ENCODE assay signal across 29 cellular contexts in genomic region chr1:181893937-181894336, GRCh38.
"Had no signal": no experiment of that assay in that cellular context is flagged by ENCODE, and none has a peak within 500 bp of the region (broad histone marks: within the 10 kb centered on the region; RNA-seq: fewer than 3 reads in every experiment).

No MANE protein-coding gene starts in this region.

- H3K27ac Mint-ChIP-seq: stimulated activated effector memory CD8-positive, alpha-beta T cell treated with anti-CD3 and anti-CD28 coated beads, Interleukin-12 subunit alpha, Interleukin-12 subunit beta, amount 100 ng/mL, for 72 hours; stimulated activated memory B cell treated with anti-CD40 and anti-IgM and Interleukin-4, amounts not matched to agents 10 μg/mL and 1 μg/mL and 100 μg/mL, for 72 hours; stimulated activated naive B cell treated with anti-CD40 and anti-IgM and Interleukin-4, amounts not matched to agents 10 μg/mL and 1 μg/mL and 100 μg/mL, for 72 hours; stimulated activated naive CD8-positive, alpha-beta T cell treated with anti-CD3 and anti-CD28 coated beads, Interleukin-15, amount 100 ng/mL, for 72 hours; stimulated activated naive CD8-positive, alpha-beta T cell treated with anti-CD3 and anti-CD28 coated beads, Interleukin-15, Interleukin-2, amounts not matched to agents 100 ng/mL and 50 ng/mL, for 24 hours; type B pancreatic cell had no signal

- ATAC-seq: stimulated activated effector memory CD8-positive, alpha-beta T cell treated with anti-CD3 and anti-CD28 coated beads, Interleukin-12 subunit alpha, Interleukin-12 subunit beta, amount 100 ng/mL, for 72 hours; stimulated activated memory B cell treated with anti-CD40 and anti-IgM and Interleukin-4, amounts not matched to agents 10 μg/mL and 1 μg/mL and 100 μg/mL, for 72 hours; stimulated activated naive B cell treated with anti-CD40 and anti-IgM and Interleukin-4, amounts not matched to agents 10 μg/mL and 1 μg/mL and 100 μg/mL, for 72 hours; stimulated activated naive CD8-positive, alpha-beta T cell treated with anti-CD3 and anti-CD28 coated beads, Interleukin-15, amount 100 ng/mL, for 72 hours; stimulated activated naive CD8-positive, alpha-beta T cell treated with anti-CD3 and anti-CD28 coated beads, Interleukin-15, Interleukin-2, amounts not matched to agents 100 U/mL and 50 U/mL, for 24 hours; upper lobe of right lung had no signal

- H3K9me3 Mint-ChIP-seq: stimulated activated effector memory CD8-positive, alpha-beta T cell treated with anti-CD3 and anti-CD28 coated beads, Interleukin-12 subunit alpha, Interleukin-12 subunit beta, amount 100 ng/mL, for 72 hours; stimulated activated naive CD8-positive, alpha-beta T cell treated with anti-CD3 and anti-CD28 coated beads, Interleukin-15, amount 100 ng/mL, for 72 hours; stimulated activated naive CD8-positive, alpha-beta T cell treated with anti-CD3 and anti-CD28 coated beads, Interleukin-15, Interleukin-2, amounts not matched to agents 100 ng/mL and 50 ng/mL, for 24 hours; type B pancreatic cell had no signal

- H3K27ac ChIP-seq: stomach, suprapubic skin, testis, thoracic aorta, thyroid gland, tibial artery, tibial nerve, transverse colon, upper lobe of left lung, upper lobe of right lung, uterus, vagina had no signal

- H3K4me1 ChIP-seq: stomach, suprapubic skin, testis, thyroid gland, tibial artery, tibial nerve, transverse colon, upper lobe of left lung, upper lobe of right lung, uterus, vagina had no signal

- H3K36me3 Mint-ChIP-seq: stimulated activated effector memory CD8-positive, alpha-beta T cell treated with anti-CD3 and anti-CD28 coated beads, Interleukin-12 subunit alpha, Interleukin-12 subunit beta, amount 100 ng/mL, for 72 hours; stimulated activated memory B cell treated with anti-CD40 and anti-IgM and Interleukin-4, amounts not matched to agents 10 μg/mL and 1 μg/mL and 100 μg/mL, for 72 hours; stimulated activated naive B cell treated with anti-CD40 and anti-IgM and Interleukin-4, amounts not matched to agents 10 μg/mL and 1 μg/mL and 100 μg/mL, for 72 hours; type B pancreatic cell had no signal

- H3K9me3 ChIP-seq: suprapubic skin, testis, thoracic aorta, thyroid gland, transverse colon, upper lobe of right lung, uterus, vagina had no signal

- H3K27me3 Mint-ChIP-seq: stimulated activated memory B cell treated with anti-CD40 and anti-IgM and Interleukin-4, amounts not matched to agents 10 μg/mL and 1 μg/mL and 100 μg/mL, for 72 hours; stimulated activated naive B cell treated with anti-CD40 and anti-IgM and Interleukin-4, amounts not matched to agents 10 μg/mL and 1 μg/mL and 100 μg/mL, for 72 hours had no signal

- H3K36me3 ChIP-seq: stomach, suprapubic skin, thoracic aorta, thyroid gland, tibial artery, tibial nerve, transverse colon, upper lobe of left lung, upper lobe of right lung, uterus, vagina had no signal

- H3K4me1 Mint-ChIP-seq: stimulated activated effector memory CD8-positive, alpha-beta T cell treated with anti-CD3 and anti-CD28 coated beads, Interleukin-12 subunit alpha, Interleukin-12 subunit beta, amount 100 ng/mL, for 72 hours; stimulated activated memory B cell treated with anti-CD40 and anti-IgM and Interleukin-4, amounts not matched to agents 10 μg/mL and 1 μg/mL and 100 μg/mL, for 72 hours; stimulated activated naive B cell treated with anti-CD40 and anti-IgM and Interleukin-4, amounts not matched to agents 10 μg/mL and 1 μg/mL and 100 μg/mL, for 72 hours; stimulated activated naive CD8-positive, alpha-beta T cell treated with anti-CD3 and anti-CD28 coated beads, Interleukin-15, amount 100 ng/mL, for 72 hours had no signal

- FAIRE-seq: urothelium cell line had no signal

- H3K4me3 ChIP-seq: stomach, suprapubic skin, testis, thoracic aorta, thyroid gland, tibial artery, tibial nerve, transverse colon, upper lobe of left lung, upper lobe of right lung, uterus, vagina had no signal

- H3K4me3 Mint-ChIP-seq: stimulated activated effector memory CD8-positive, alpha-beta T cell treated with anti-CD3 and anti-CD28 coated beads, Interleukin-12 subunit alpha, Interleukin-12 subunit beta, amount 100 ng/mL, for 72 hours; stimulated activated memory B cell treated with anti-CD40 and anti-IgM and Interleukin-4, amounts not matched to agents 10 μg/mL and 1 μg/mL and 100 μg/mL, for 72 hours; stimulated activated naive B cell treated with anti-CD40 and anti-IgM and Interleukin-4, amounts not matched to agents 10 μg/mL and 1 μg/mL and 100 μg/mL, for 72 hours; stimulated activated naive CD8-positive, alpha-beta T cell treated with anti-CD3 and anti-CD28 coated beads, Interleukin-15, amount 100 ng/mL, for 72 hours; stimulated activated naive CD8-positive, alpha-beta T cell treated with anti-CD3 and anti-CD28 coated beads, Interleukin-15, Interleukin-2, amounts not matched to agents 100 ng/mL and 50 ng/mL, for 24 hours; type B pancreatic cell had no signal

- DNase-seq: stimulated activated CD4-positive, alpha-beta T cell treated with anti-CD3 and anti-CD28 coated beads, Interleukin-2, amount 100 ng/mL, for 48 hours; stimulated activated CD4-positive, alpha-beta T cell treated with anti-CD3 and anti-CD28 coated beads, Interleukin-4, amount 100 ng/mL, for 1 hour; stimulated activated CD4-positive, alpha-beta T cell treated with anti-CD3 and anti-CD28 coated beads, Interleukin-4, amount 100 ng/mL, for 24 hours; stimulated activated CD4-positive, alpha-beta T cell treated with anti-CD3 and anti-CD28 coated beads, Interleukin-4, amount 100 ng/mL, for 4 hours; stimulated activated CD8-positive, alpha-beta memory T cell treated with anti-CD3 and anti-CD28 coated beads, Interleukin-4, amount 100 ng/mL, for 48 hours; stimulated activated naive B cell treated with anti-CD40 and anti-IgM and Interleukin-4, amounts not matched to agents 10 μg/mL and 1 μg/mL and 100 μg/mL, for 72 hours; stimulated activated naive CD4-positive, alpha-beta T cell; stimulated activated naive CD4-positive, alpha-beta T cell treated with Interleukin-2 at 50 U/mL for 16 hours; stimulated activated naive CD8-positive, alpha-beta T cell treated with anti-CD3 and anti-CD28 coated beads, Interleukin-15, amount 100 ng/mL, for 72 hours; stimulated activated naive CD8-positive, alpha-beta T cell treated with anti-CD3 and anti-CD28 coated beads, Interleukin-15, Interleukin-2, amounts not matched to agents 100 U/mL and 50 U/mL, for 24 hours; stomach; substantia nigra; testis; thyroid gland; tibial artery; transverse colon; trophoblast cell; upper lobe of left lung; upper lobe of right lung; uterus had no signal

- H3K27me3 ChIP-seq: stomach, suprapubic skin, testis, thyroid gland, tibial artery, tibial nerve, transverse colon, upper lobe of left lung, upper lobe of right lung, uterus, vagina had no signal
